10 cellular contexts compared by ENCODE assay signal in genomic region chr6:25277857-25278256, GRCh38. TPM values are rescaled to one million over a fixed set of nuclear protein-coding genes. Genes with fewer than 3 reads are reported as not detected.
A peak's percentile ranks its signal among the peaks of the same experiment; 100 is the strongest.
DNase-seq lines count a peak whose midpoint lies in the region; ATAC-seq and TF ChIP-seq lines count a peak whose summit lies in the region.
"Had no signal": no experiment of that assay in that cellular context is flagged by ENCODE, and none has a peak within 500 bp of the region (broad histone marks: within the 10 kb centered on the region; RNA-seq: fewer than 3 reads in every experiment).

No MANE protein-coding gene starts in this region.

- H3K9me3 Mint-ChIP-seq in activated CD4-positive, alpha-beta T cell treated with anti-CD3 and anti-CD28 coated beads for 36 hours (ENCODE audit: low read depth): no peaks in the 10 kb centered on the region

- POLR2A ChIA-PET in activated CD4-positive, alpha-beta T cell treated with anti-CD3 and anti-CD28 coated beads for 36 hours (lab: Charles Lee): interaction anchor here (1.3 to 1.9 kb wide), 2 partner anchors 164 to 743 kb away, joined by 4 to 5 read pairs; a partner anchor contains a TSS

- H3K4me3 ChIP-seq in fibroblast of the aortic adventitia (ENCODE audit: low read depth, low read length): no peak overlapping the region
- peak overlapping the region; percentile 91 for H3K4me3 ChIP-seq in smooth muscle cell
- no peak overlapping the region for H3K4me3 ChIP-seq in Karpas-422 (ENCODE audit: low read length)

- H3K79me2 ChIP-seq in smooth muscle cell (ENCODE audit: low read depth) (no peaks in the 10 kb centered on the region), Karpas-422 (ENCODE audit: low read length) (no peaks in the 10 kb centered on the region)

- intact Hi-C loops in activated CD4-positive, alpha-beta T cell treated with anti-CD3 and anti-CD28 coated beads for 36 hours (cut with DNase I, micrococcal nuclease): loop anchor here (5.0 to 10.0 kb wide), 3 partner anchors 89 to 717 kb away; no protein-coding TSS in a partner anchor

- H3K4me2 ChIP-seq in smooth muscle cell (peak overlapping the region; percentile 97), Karpas-422 (ENCODE audit: low read depth, low read length, poor library complexity, severe bottlenecking) (no peak overlapping the region)

- H3K27me3 ChIP-seq in smooth muscle cell (ENCODE audit: low read depth) (no peaks in the 10 kb centered on the region), Karpas-422 (ENCODE audit: low read length) (no peaks in the 10 kb centered on the region)

- H2AFZ ChIP-seq in smooth muscle cell (ENCODE audit: low read depth) (peak overlapping the region; percentile 41), Karpas-422 (ENCODE audit: low read length) (no peak overlapping the region)

- H3K4me3 Mint-ChIP-seq in activated CD4-positive, alpha-beta T cell treated with anti-CD3 and anti-CD28 coated beads for 36 hours: peak overlapping the region; percentile 82

- H3F3A ChIP-seq in smooth muscle cell (ENCODE audit: low read depth): no peaks in the 10 kb centered on the region

- H3K4me1 ChIP-seq in smooth muscle cell (ENCODE audit: low read depth) (peaks cover 8% of the 10 kb centered on the region), Karpas-422 (ENCODE audit: low read length) (peaks cover 4% of the 10 kb centered on the region)

- H3K9ac ChIP-seq in smooth muscle cell (ENCODE audit: low read depth) (no peak overlapping the region), Karpas-422 (ENCODE audit: low read length) (no peak overlapping the region)

- no peaks in the 10 kb centered on the region for H3K36me3 ChIP-seq in smooth muscle cell (ENCODE audit: low read depth)
- no peaks in the 10 kb centered on the region for H3K36me3 ChIP-seq in Karpas-422 (ENCODE audit: insufficient read depth, low read length)

- no peaks in the 10 kb centered on the region for H3K9me2 ChIP-seq in Karpas-422 (replicated peaks; ENCODE audit: insufficient read depth, low read length)

- H3K9me3 ChIP-seq in smooth muscle cell (replicated peaks; ENCODE audit: low read depth) (no peaks in the 10 kb centered on the region), Karpas-422 (ENCODE audit: low read length) (no peaks in the 10 kb centered on the region)

- WGBS in smooth muscle cell (ENCODE audit: low lambda C conversion rate): 76% methylated on average over 1 of the region's 1 CpG

- no peak for ATAC-seq in activated CD4-positive, alpha-beta T cell treated with anti-CD3 and anti-CD28 coated beads for 36 hours

- H3K27ac ChIP-seq in VCaP (peak overlapping the region; percentile 86), smooth muscle cell (ENCODE audit: low read depth) (no peak overlapping the region), Karpas-422 (ENCODE audit: low read length) (no peak overlapping the region)

- TF ChIP-seq CTCF in VCaP (conservative IDR thresholded peaks at IDR 0.05) (no peak), fibroblast of the aortic adventitia (IDR thresholded peaks at IDR 0.05; ENCODE audit: insufficient read depth, low read length) (no peak), smooth muscle cell (IDR thresholded peaks at IDR 0.05; ENCODE audit: borderline replicate concordance, insufficient read depth, poor library complexity, severe bottlenecking) (no peak)

- peaks cover 34% of the 10 kb centered on the region for H3K4me1 Mint-ChIP-seq in activated CD4-positive, alpha-beta T cell treated with anti-CD3 and anti-CD28 coated beads for 36 hours

- no peak for DNase-seq in activated CD4-positive, alpha-beta T cell treated with anti-CD3 and anti-CD28 coated beads for 36 hours
- no peak for DNase-seq in activated CD4-positive, alpha-beta T cell treated with anti-CD3 and anti-CD28 coated beads for 1 hour
- DNase-seq in fibroblast of the aortic adventitia (ENCODE audit: low read depth): peak; percentile 39
- no peak for DNase-seq in smooth muscle cell (lab: John Stamatoyannopoulos, UW; ENCODE audit: unreplicated experiment)
- DNase-seq in DMS53 (lab: John Stamatoyannopoulos, UW): no peak
- no peak for DNase-seq in Karpas-422
- DNase-seq in EL: no peak
- DNase-seq: activated gamma-delta T cell, NCI-H510A treated with DMSO at 0.1 percent for 48 hours had no signal

- H3K27me3 Mint-ChIP-seq in activated CD4-positive, alpha-beta T cell treated with anti-CD3 and anti-CD28 coated beads for 36 hours: peaks cover 10% of the 10 kb centered on the region

- no peaks in the 10 kb centered on the region for H4K20me1 ChIP-seq in smooth muscle cell (ENCODE audit: low read depth)
- H4K20me1 ChIP-seq in Karpas-422 (ENCODE audit: insufficient read depth, low read depth, low read length): no peaks in the 10 kb centered on the region

- CTCF ChIA-PET in activated CD4-positive, alpha-beta T cell treated with anti-CD3 and anti-CD28 coated beads for 36 hours (lab: Charles Lee): interaction anchor here (0.6 to 5.4 kb wide), 20 partner anchors 10 to 431 kb away, joined by 3 to 43 read pairs (median 5); no protein-coding TSS in a partner anchor

- H3K36me3 Mint-ChIP-seq in activated CD4-positive, alpha-beta T cell treated with anti-CD3 and anti-CD28 coated beads for 36 hours (ENCODE audit: low read depth): no peaks in the 10 kb centered on the region

- H3K27ac Mint-ChIP-seq in activated CD4-positive, alpha-beta T cell treated with anti-CD3 and anti-CD28 coated beads for 36 hours: no peak overlapping the region

RNA-seq across cellular contexts. Expression of gene CARMIL1, which starts 1.3 kb away (rescaled TPM):
- 1 to 10 TPM; 4.5 to 4.9 TPM for total RNA-seq in activated CD4-positive, alpha-beta T cell treated with anti-CD3 and anti-CD28 coated beads for 36 hours
- total RNA-seq in fibroblast of the aortic adventitia (ENCODE audit: low replicate concordance) (23.9 and 38.7 TPM in 2 replicates), smooth muscle cell (24.1 and 31.1 TPM in 2 replicates)
- 5.7 and 7.6 TPM in 2 replicates for polyA plus RNA-seq in smooth muscle cell
- 0.04 TPM in 1 of 2 replicates, not detected in the other for total RNA-seq in Karpas-422 (2014; rRNA removed; shearing (Covaris generic); ENCODE audit: low replicate concordance)
